20 cellular contexts compared by ENCODE assay signal in the genomic region with DNA sequence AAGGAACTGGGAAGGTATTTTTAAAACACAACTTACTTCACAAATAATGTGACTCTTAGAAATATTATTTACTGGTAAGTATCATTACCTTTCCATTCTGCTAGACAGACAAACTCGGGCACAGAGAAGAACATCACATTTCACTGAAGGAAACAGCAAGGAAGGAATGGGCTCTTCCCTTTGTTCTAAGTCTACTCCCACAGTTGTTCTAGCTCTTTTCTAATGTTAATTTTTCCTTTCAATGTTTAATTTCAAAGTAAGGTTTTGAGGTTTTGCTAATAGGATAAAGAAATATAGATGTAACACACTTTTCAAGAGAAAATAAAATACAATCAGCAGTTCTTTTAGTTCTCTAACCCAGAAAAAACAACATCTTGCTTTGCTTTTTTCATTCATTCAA. TPM values are rescaled to one million over a fixed set of nuclear protein-coding genes. Genes with fewer than 3 reads are reported as not detected.
DNase-seq lines count a peak whose midpoint lies in the region; ATAC-seq, FAIRE-seq and TF ChIP-seq lines count a peak whose summit lies in the region.
"Had no signal": no experiment of that assay in that cellular context is flagged by ENCODE, and none has a peak within 500 bp of the region (broad histone marks: within the 10 kb centered on the region; RNA-seq: fewer than 3 reads in every experiment).

No MANE protein-coding gene starts in this region.

- H3K4me1 ChIP-seq in BLaER1 (peaks cover 64% of the 10 kb centered on the region), GM23338 (ENCODE audit: insufficient read depth) (peaks cover 18% of the 10 kb centered on the region), stomach (peaks cover 0 to 64% (median 32%) of the 10 kb centered on the region in 4 donors)

- H3K4me3 Mint-ChIP-seq in GM23338: no peak overlapping the region
- H3K4me3 Mint-ChIP-seq in activated CD4-positive, alpha-beta T cell treated with anti-CD3 and anti-CD28 coated beads, Interleukin-2, amount 10 ng/mL, durations not matched to agents 24 days and 14 days: no peak overlapping the region
- H3K4me3 Mint-ChIP-seq: CD4-positive, CD25-positive, alpha-beta regulatory T cell had no signal

- peak; percentile 17 for FAIRE-seq in islet of Langerhans (lab: Jason Lieb, UNC)

- H3K36me3 Mint-ChIP-seq in GM23338 (ENCODE audit: low read depth): no peaks in the 10 kb centered on the region
- H3K36me3 Mint-ChIP-seq in activated CD4-positive, alpha-beta T cell treated with anti-CD3 and anti-CD28 coated beads, Interleukin-2, amount 10 ng/mL, durations not matched to agents 24 days and 14 days (ENCODE audit: low read depth): no peaks in the 10 kb centered on the region
- H3K36me3 Mint-ChIP-seq: CD4-positive, CD25-positive, alpha-beta regulatory T cell had no signal

- H2AFZ ChIP-seq in GM23338: no peak overlapping the region

- no peaks in the 10 kb centered on the region for H3K9me3 Mint-ChIP-seq in GM23338
- no peaks in the 10 kb centered on the region for H3K9me3 Mint-ChIP-seq in activated CD4-positive, alpha-beta T cell treated with anti-CD3 and anti-CD28 coated beads, Interleukin-2, amount 10 ng/mL, durations not matched to agents 24 days and 14 days
- H3K9me3 Mint-ChIP-seq: CD4-positive, CD25-positive, alpha-beta regulatory T cell had no signal

- DNase-seq in GM23338 (ENCODE audit: low spot score) (peak; percentile 31), stomach (no peak), substantia nigra (lab: John Stamatoyannopoulos, UW) (no peak), T-helper 1 cell (no peak)
- no peak for DNase-seq in activated CD4-positive, alpha-beta T cell treated with anti-CD3 and anti-CD28 coated beads, Interleukin-2, amount 10 ng/mL, durations not matched to agents 24 days and 14 days
- DNase-seq in activated CD4-positive, alpha-beta T cell treated with anti-CD3 and anti-CD28 coated beads, Interleukin-2, amount 50 U/mL, for 1 hour: no peak
- DNase-seq: BE2C; CD4-positive, CD25-positive, alpha-beta regulatory T cell; DMS 273 treated with DMSO at 0.1 percent for 48 hours; DMS79 treated with DMSO at 0.1 percent for 48 hours; H7; Karpas-422; MV-4-11; NCI-H1694 treated with DMSO at 0.1 percent for 48 hours; NCI-H2081 treated with DMSO at 0.1 percent for 48 hours; NCI-H446; NCI-H526; SHP77 had no signal

- H3K27me3 ChIP-seq in BLaER1 (no peaks in the 10 kb centered on the region), GM23338 (ENCODE audit: insufficient read depth) (peaks cover 23% of the 10 kb centered on the region), stomach (peaks cover 0 to 9% (median 0%) of the 10 kb centered on the region in 3 donors)
- H3K27me3 ChIP-seq: BE2C had no signal

- no peaks in the 10 kb centered on the region for H3K79me2 ChIP-seq in GM23338 (replicated peaks; ENCODE audit: insufficient read depth)

- H3K4me2 ChIP-seq in BLaER1: peak overlapping the region; percentile 71
- no peak overlapping the region for H3K4me2 ChIP-seq in GM23338

- no peak overlapping the region for H3K27ac Mint-ChIP-seq in GM23338
- no peak overlapping the region for H3K27ac Mint-ChIP-seq in activated CD4-positive, alpha-beta T cell treated with anti-CD3 and anti-CD28 coated beads, Interleukin-2, amount 10 ng/mL, durations not matched to agents 24 days and 14 days
- H3K27ac Mint-ChIP-seq: CD4-positive, CD25-positive, alpha-beta regulatory T cell had no signal

- H3K27me3 Mint-ChIP-seq in GM23338 (ENCODE audit: insufficient read depth, low read depth, poor library complexity): peaks cover 10% of the 10 kb centered on the region
- H3K27me3 Mint-ChIP-seq in activated CD4-positive, alpha-beta T cell treated with anti-CD3 and anti-CD28 coated beads, Interleukin-2, amount 10 ng/mL, durations not matched to agents 24 days and 14 days: peaks cover 60% of the 10 kb centered on the region

- ATAC-seq in GM23338: peak; percentile 67

- H3K9me3 ChIP-seq in BLaER1 (no peaks in the 10 kb centered on the region), stomach (no peaks in the 10 kb centered on the region)
- H3K9me3 ChIP-seq: BE2C had no signal

- intact Hi-C loops in stomach (cut with DNase I; ENCODE audit: low total_unique reads): no loop called here
- intact Hi-C loops in activated CD4-positive, alpha-beta T cell treated with anti-CD3 and anti-CD28 coated beads, Interleukin-2, amount 10 ng/mL, durations not matched to agents 24 days and 14 days (cut with micrococcal nuclease): loop anchor here (10.0 kb wide), 1 partner anchor 203 kb away; a partner anchor contains a TSS

- 0 out of 2 replicates have a peak, but pooled peaks cover 5% of the 10 kb centered on the region for H3K9me2 ChIP-seq in GM23338 (ENCODE audit: insufficient read depth)

- TF ChIP-seq CTCF in GM23338 (conservative IDR thresholded peaks at IDR 0.05; ENCODE audit: low read depth in 2 of 2): no peak
- TF ChIP-seq CTCF in stomach (IDR thresholded peaks at IDR 0.05): no peak

- H4K20me1 ChIP-seq in BLaER1: 0 out of 2 replicates have a peak, but pooled peaks cover 26% of the 10 kb centered on the region
- H4K20me1 ChIP-seq in GM23338 (replicated peaks; ENCODE audit: insufficient read depth): 0 out of 2 replicates have a peak, but pooled peaks cover under 1% of the 10 kb centered on the region

- peaks cover 79% of the 10 kb centered on the region for H3K36me3 ChIP-seq in BLaER1
- no peaks in the 10 kb centered on the region for H3K36me3 ChIP-seq in GM23338 (ENCODE audit: insufficient read depth)
- H3K36me3 ChIP-seq in stomach: no peaks in the 10 kb centered on the region
- H3K36me3 ChIP-seq: BE2C had no signal

- TF ChIP-seq EP300 in stomach (IDR thresholded peaks at IDR 0.05): no peak

- H3K27ac ChIP-seq in BLaER1 (peak overlapping the region; percentile 18; the same call in 1 of the 2 replicates), GM23338 (ENCODE audit: low read depth) (no peak overlapping the region), stomach (peak overlapping the region in 3 of 5 donors; percentile 34 to 53 (median 44)), substantia nigra (ENCODE audit: low read depth, low read length, poor library complexity, severe bottlenecking) (no peak overlapping the region)

- no peak for TF ChIP-seq POLR2A in stomach (IDR thresholded peaks at IDR 0.05)

- H3F3A ChIP-seq in GM23338 (replicated peaks; ENCODE audit: low read depth): no peaks in the 10 kb centered on the region

- no peak overlapping the region; the same call in 1 of the 2 replicates for H3K9ac ChIP-seq in BLaER1

- 60 to 77% (median 73%) methylated on average over 1 of the region's 1 CpG for WGBS in stomach, 5 donors

- peaks cover 21% of the 10 kb centered on the region for H3K4me1 Mint-ChIP-seq in GM23338
- no peaks in the 10 kb centered on the region for H3K4me1 Mint-ChIP-seq in activated CD4-positive, alpha-beta T cell treated with anti-CD3 and anti-CD28 coated beads, Interleukin-2, amount 10 ng/mL, durations not matched to agents 24 days and 14 days
- H3K4me1 Mint-ChIP-seq: CD4-positive, CD25-positive, alpha-beta regulatory T cell had no signal

- H3K4me3 ChIP-seq in BLaER1 (no peak overlapping the region), GM23338 (no peak overlapping the region), stomach (no peak overlapping the region)

TF ChIP-seq in GM23338, 12 proteins besides CTCF, POLR2A, EP300 and RAD21 (continues in another document):
- TF ChIP-seq, protein P1, sequence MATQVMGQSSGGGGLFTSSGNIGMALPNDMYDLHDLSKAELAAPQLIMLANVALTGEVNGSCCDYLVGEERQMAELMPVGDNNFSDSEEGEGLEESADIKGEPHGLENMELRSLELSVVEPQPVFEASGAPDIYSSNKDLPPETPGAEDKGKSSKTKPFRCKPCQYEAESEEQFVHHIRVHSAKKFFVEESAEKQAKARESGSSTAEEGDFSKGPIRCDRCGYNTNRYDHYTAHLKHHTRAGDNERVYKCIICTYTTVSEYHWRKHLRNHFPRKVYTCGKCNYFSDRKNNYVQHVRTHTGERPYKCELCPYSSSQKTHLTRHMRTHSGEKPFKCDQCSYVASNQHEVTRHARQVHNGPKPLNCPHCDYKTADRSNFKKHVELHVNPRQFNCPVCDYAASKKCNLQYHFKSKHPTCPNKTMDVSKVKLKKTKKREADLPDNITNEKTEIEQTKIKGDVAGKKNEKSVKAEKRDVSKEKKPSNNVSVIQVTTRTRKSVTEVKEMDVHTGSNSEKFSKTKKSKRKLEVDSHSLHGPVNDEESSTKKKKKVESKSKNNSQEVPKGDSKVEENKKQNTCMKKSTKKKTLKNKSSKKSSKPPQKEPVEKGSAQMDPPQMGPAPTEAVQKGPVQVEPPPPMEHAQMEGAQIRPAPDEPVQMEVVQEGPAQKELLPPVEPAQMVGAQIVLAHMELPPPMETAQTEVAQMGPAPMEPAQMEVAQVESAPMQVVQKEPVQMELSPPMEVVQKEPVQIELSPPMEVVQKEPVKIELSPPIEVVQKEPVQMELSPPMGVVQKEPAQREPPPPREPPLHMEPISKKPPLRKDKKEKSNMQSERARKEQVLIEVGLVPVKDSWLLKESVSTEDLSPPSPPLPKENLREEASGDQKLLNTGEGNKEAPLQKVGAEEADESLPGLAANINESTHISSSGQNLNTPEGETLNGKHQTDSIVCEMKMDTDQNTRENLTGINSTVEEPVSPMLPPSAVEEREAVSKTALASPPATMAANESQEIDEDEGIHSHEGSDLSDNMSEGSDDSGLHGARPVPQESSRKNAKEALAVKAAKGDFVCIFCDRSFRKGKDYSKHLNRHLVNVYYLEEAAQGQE (IDR thresholded peaks at IDR 0.05; ENCODE audit: unreplicated experiment): no peak
- no peak for TF ChIP-seq EZH2 (IDR thresholded peaks at IDR 0.05; ENCODE audit: low read depth, unreplicated experiment)
- no peak for TF ChIP-seq EZH2phosphoT487 (IDR thresholded peaks at IDR 0.05; ENCODE audit: unreplicated experiment)
- no peak for TF ChIP-seq STAT1 (IDR thresholded peaks at IDR 0.05; ENCODE audit: unreplicated experiment)

RNA-seq across cellular contexts. Expression of a gene that starts 7.0 kb away (rescaled TPM):
- 7.1 and 10.4 TPM in 2 replicates for total RNA-seq in GM23338 (2014; rRNA removed; shearing (Covaris generic))
- polyA plus RNA-seq in GM23338 (2016; fragmentation: Nextera tagmentation; extraction: Ambion mirVana) (2.7 and 4.3 TPM in 2 replicates), stomach (1 to 10 TPM; 1.7 to 4.7 (median 2.3) TPM)
- total RNA-seq in stomach: 10 to 100 TPM in 4 of 5 donors, 1 to 10 TPM in 1; 8.0 to 67.0 (median 31.9) TPM
- total RNA-seq in activated CD4-positive, alpha-beta T cell treated with anti-CD3 and anti-CD28 coated beads, Interleukin-2, amount 10 ng/mL, durations not matched to agents 24 days and 14 days: 0.09 TPM in 2 replicates
- total RNA-seq: CD4-positive, CD25-positive, alpha-beta regulatory T cell had no signal

Comparison
In these comparisons a context has a peak if more than half of its experiments do, and no peak if none do; other contexts are left out.
1. H3K27ac ChIP-seq: peak in BLaER1 (single experiment) and stomach (3 of 5); none in GM23338 (single experiment) and substantia nigra (single experiment).